In genomic region chr16:79865918-79866317, GRCh38 we compare ENCODE assay signal across 40 cellular contexts.
"Had no signal": no experiment of that assay in that cellular context is flagged by ENCODE, and none has a peak within 500 bp of the region (broad histone marks: within the 10 kb centered on the region; RNA-seq: fewer than 3 reads in every experiment).

No MANE protein-coding gene starts in this region.

- H3K4me3 ChIP-seq: adrenal gland, body of pancreas, breast epithelium, cardiac muscle cell had no signal

- H3K36me3 Mint-ChIP-seq: activated CD4-positive, alpha-beta memory T cell treated with anti-CD3 and anti-CD28 coated beads for 36 hours; activated naive CD4-positive, alpha-beta T cell treated with anti-CD3 and anti-CD28 coated beads, Interleukin-2, amount 50 U/mL, for 72 hours; activated naive CD8-positive, alpha-beta T cell treated with anti-CD3 and anti-CD28 coated beads for 36 hours had no signal

- H3K4me1 Mint-ChIP-seq: activated B cell treated with CpG ODN at 0.5 μM for 24 hours; activated CD4-positive, alpha-beta T cell treated with anti-CD3 and anti-CD28 coated beads, Interleukin-2, amount 10 ng/mL, durations not matched to agents 24 days and 14 days; activated naive CD8-positive, alpha-beta T cell treated with anti-CD3 and anti-CD28 coated beads for 36 hours; activated T-helper 17 cell treated with anti-CD3 and anti-CD28 coated beads, Interleukin-2, amount 50 U/mL, for 72 hours; central memory CD8-positive, alpha-beta T cell had no signal

- H3K27ac Mint-ChIP-seq: activated B cell treated with CpG ODN at 0.5 μM for 24 hours; activated CD4-positive, alpha-beta memory T cell treated with anti-CD3 and anti-CD28 coated beads for 36 hours; activated CD4-positive, alpha-beta T cell treated with anti-CD3 and anti-CD28 coated beads, Interleukin-2, amount 10 ng/mL, durations not matched to agents 24 days and 14 days; activated CD8-positive, alpha-beta T cell treated with anti-CD3 and anti-CD28 coated beads for 36 hours; activated naive CD4-positive, alpha-beta T cell treated with anti-CD3 and anti-CD28 coated beads for 36 hours; activated naive CD4-positive, alpha-beta T cell treated with anti-CD3 and anti-CD28 coated beads, Interleukin-2, amount 50 U/mL, for 72 hours; activated naive CD8-positive, alpha-beta T cell treated with anti-CD3 and anti-CD28 coated beads for 36 hours; activated T-cell treated with anti-CD3 and anti-CD28 coated beads, Interleukin-2, amount 50 U/mL, for 72 hours; activated T-helper 1 cell treated with anti-CD3 and anti-CD28 coated beads, Interleukin-12 subunit alpha, Interleukin-12 subunit beta, Interleukin-2, Interleukin-4 antibody, amounts not matched to agents 30 ng/mL and 10 ng/mL and 1 ng/mL, durations not matched to agents 14 hours and 24 hours and 36 hours; activated T-helper 17 cell treated with anti-CD3 and anti-CD28 coated beads, Interleukin-2, amount 50 U/mL, for 72 hours; T-helper 1 cell treated with Interleukin-12 subunit alpha and Interleukin-12 subunit beta and Interleukin-4 antibody, amounts not matched to agents 30 μg/mL and 1 μg/mL, for 36 hours; T-helper 2 cell treated with Interferon-gamma antibody and Interleukin-4, amounts not matched to agents 5 μg/mL and 100 μg/mL, for 36 hours had no signal

- H3K9me3 ChIP-seq: adrenal gland, body of pancreas, breast epithelium had no signal

- DNase-seq: activated B cell treated with CpG ODN at 0.5 μM for 24 hours; activated CD4-positive, alpha-beta memory T cell treated with anti-CD3 and anti-CD28 coated beads for 36 hours; activated CD4-positive, alpha-beta T cell treated with anti-CD3 and anti-CD28 coated beads for 4 hours; activated CD4-positive, alpha-beta T cell treated with anti-CD3 and anti-CD28 coated beads, Interleukin-2, amount 10 ng/mL, durations not matched to agents 24 days and 14 days; activated CD4-positive, alpha-beta T cell treated with anti-CD3 and anti-CD28 coated beads, Interleukin-2, amount 50 U/mL, for 1 hour; activated CD4-positive, alpha-beta T cell treated with anti-CD3 and anti-CD28 coated beads, Interleukin-2, amount 50 U/mL, for 4 hours; activated CD4-positive, CD25-positive, alpha-beta regulatory T cell treated with anti-CD3 and anti-CD28 coated beads, Interleukin-2, amount 50 U/mL, for 72 hours; activated CD8-positive, alpha-beta memory T cell treated with anti-CD3 and anti-CD28 coated beads, Interleukin-2, amount 50 U/mL, for 4 hours; activated CD8-positive, alpha-beta T cell treated with anti-CD3 and anti-CD28 coated beads for 36 hours; activated effector memory CD4-positive, alpha-beta T cell treated with anti-CD3 and anti-CD28 coated beads, Interleukin-2, amount 50 U/mL, for 16 hours; activated gamma-delta T cell treated with Interleukin-2 at 50 U/mL for 16 hours; activated naive CD4-positive, alpha-beta T cell; activated naive CD4-positive, alpha-beta T cell treated with anti-CD3 and anti-CD28 coated beads for 36 hours; activated naive CD4-positive, alpha-beta T cell treated with anti-CD3 and anti-CD28 coated beads, Interleukin-2, amount 50 U/mL, for 16 hours; activated naive CD8-positive, alpha-beta T cell treated with anti-CD3 and anti-CD28 coated beads for 36 hours; activated T-cell treated with anti-CD3 and anti-CD28 coated beads for 4 hours; activated T-cell treated with anti-CD3 and anti-CD28 coated beads, Interleukin-2, amount 50 U/mL, for 1 hour; activated T-cell treated with anti-CD3 and anti-CD28 coated beads, Interleukin-2, amount 50 U/mL, for 4 hours; activated T-cell treated with anti-CD3 and anti-CD28 coated beads, Interleukin-2, amount 50 U/mL, for 72 hours; adrenal gland; amniotic stem cell; aorta; body of pancreas; brain microvascular endothelial cell; caudate nucleus; cerebellar nuclear complex; T-helper 1 cell; T-helper 2 cell; T-helper 9 cell had no signal

- H3K36me3 ChIP-seq: adrenal gland, brain microvascular endothelial cell, breast epithelium, cardiac muscle cell had no signal

- H3K9me3 Mint-ChIP-seq: activated B cell treated with CpG ODN at 0.5 μM for 24 hours; activated CD4-positive, alpha-beta memory T cell treated with anti-CD3 and anti-CD28 coated beads for 36 hours; activated CD4-positive, alpha-beta T cell treated with anti-CD3 and anti-CD28 coated beads, Interleukin-2, amount 10 ng/mL, durations not matched to agents 24 days and 14 days; activated CD8-positive, alpha-beta T cell treated with anti-CD3 and anti-CD28 coated beads for 36 hours; activated naive CD4-positive, alpha-beta T cell treated with anti-CD3 and anti-CD28 coated beads for 36 hours; activated naive CD8-positive, alpha-beta T cell treated with anti-CD3 and anti-CD28 coated beads for 36 hours; activated T-cell treated with anti-CD3 and anti-CD28 coated beads, Interleukin-2, amount 50 U/mL, for 4 hours; activated T-cell treated with anti-CD3 and anti-CD28 coated beads, Interleukin-2, amount 50 U/mL, for 72 hours; activated T-helper 1 cell treated with anti-CD3 and anti-CD28 coated beads, Interleukin-12 subunit alpha, Interleukin-12 subunit beta, Interleukin-2, Interleukin-4 antibody, amounts not matched to agents 30 ng/mL and 10 ng/mL and 1 ng/mL, durations not matched to agents 14 hours and 24 hours and 36 hours; central memory CD8-positive, alpha-beta T cell; T-helper 1 cell treated with Interleukin-12 subunit alpha and Interleukin-12 subunit beta and Interleukin-4 antibody, amounts not matched to agents 30 μg/mL and 1 μg/mL, for 36 hours; T-helper 2 cell treated with Interferon-gamma antibody and Interleukin-4, amounts not matched to agents 5 μg/mL and 100 μg/mL, for 36 hours had no signal

- H3K27me3 Mint-ChIP-seq: activated B cell treated with CpG ODN at 0.5 μM for 24 hours; activated CD8-positive, alpha-beta T cell treated with anti-CD3 and anti-CD28 coated beads for 36 hours; activated naive CD8-positive, alpha-beta T cell treated with anti-CD3 and anti-CD28 coated beads for 36 hours had no signal

- FAIRE-seq: astrocyte, TTC549 had no signal

- H3K27ac ChIP-seq: adrenal gland, body of pancreas, brain microvascular endothelial cell, breast epithelium, cardiac muscle cell, VCaP had no signal

- H3K4me1 ChIP-seq: adrenal gland, body of pancreas, breast epithelium had no signal

- H3K27me3 ChIP-seq: adrenal gland, body of pancreas, brain microvascular endothelial cell, breast epithelium, cardiac muscle cell had no signal

- H3K4me3 Mint-ChIP-seq: activated B cell treated with CpG ODN at 0.5 μM for 24 hours; activated CD4-positive, alpha-beta memory T cell treated with anti-CD3 and anti-CD28 coated beads for 36 hours; activated CD4-positive, alpha-beta T cell treated with anti-CD3 and anti-CD28 coated beads, Interleukin-2, amount 10 ng/mL, durations not matched to agents 24 days and 14 days; activated CD8-positive, alpha-beta T cell treated with anti-CD3 and anti-CD28 coated beads for 36 hours; activated naive CD4-positive, alpha-beta T cell treated with anti-CD3 and anti-CD28 coated beads for 36 hours; activated naive CD8-positive, alpha-beta T cell treated with anti-CD3 and anti-CD28 coated beads for 36 hours; activated T-cell treated with anti-CD3 and anti-CD28 coated beads, Interleukin-2, amount 50 U/mL, for 4 hours; activated T-cell treated with anti-CD3 and anti-CD28 coated beads, Interleukin-2, amount 50 U/mL, for 72 hours; activated T-helper 1 cell treated with anti-CD3 and anti-CD28 coated beads, Interleukin-12 subunit alpha, Interleukin-12 subunit beta, Interleukin-2, Interleukin-4 antibody, amounts not matched to agents 30 ng/mL and 10 ng/mL and 1 ng/mL, durations not matched to agents 14 hours and 24 hours and 36 hours; activated T-helper 17 cell treated with anti-CD3 and anti-CD28 coated beads, Interleukin-2, amount 50 U/mL, for 72 hours; central memory CD8-positive, alpha-beta T cell; T-helper 1 cell treated with Interleukin-12 subunit alpha and Interleukin-12 subunit beta and Interleukin-4 antibody, amounts not matched to agents 30 μg/mL and 1 μg/mL, for 36 hours; T-helper 2 cell treated with Interferon-gamma antibody and Interleukin-4, amounts not matched to agents 5 μg/mL and 100 μg/mL, for 36 hours had no signal
